In the genomic region with DNA sequence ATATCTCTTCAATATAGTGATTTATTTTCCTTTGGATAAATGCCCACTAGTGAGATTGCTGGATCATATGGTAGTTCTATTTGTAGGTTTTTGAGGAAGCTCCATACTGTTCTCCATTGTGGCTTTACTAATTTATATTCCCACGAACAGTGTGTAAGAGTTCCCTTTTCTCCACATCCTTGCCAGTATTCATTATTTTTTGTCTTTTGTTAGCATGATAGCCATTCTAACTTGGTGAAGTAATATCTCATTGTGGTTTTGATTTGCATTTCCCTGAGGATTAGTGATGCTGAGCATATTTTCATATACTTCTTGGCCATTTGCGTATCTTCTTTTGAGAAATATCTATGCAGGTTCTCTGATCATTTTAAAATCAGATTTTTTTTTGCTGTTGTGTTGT, we compare ENCODE assay signal across 25 cellular contexts.
A peak's percentile ranks its signal among the peaks of the same experiment; 100 is the strongest.
DNase-seq lines count a peak whose midpoint lies in the region; TF ChIP-seq lines count a peak whose summit lies in the region.
"Had no signal": no experiment of that assay in that cellular context is flagged by ENCODE, and none has a peak within 500 bp of the region (broad histone marks: within the 10 kb centered on the region; RNA-seq: fewer than 3 reads in every experiment).

No MANE protein-coding gene starts in this region.

- in situ Hi-C loops in astrocyte of the cerebellum (cut with HindIII; ENCODE audit: low sequenced_read_pairs), result no loop called here

- TF ChIP-seq CTCF in astrocyte of the cerebellum (IDR thresholded peaks at IDR 0.05; ENCODE audit: low read depth, low read length, missing control alignments), result no peak

- H3K4me3 ChIP-seq in astrocyte of the cerebellum (ENCODE audit: low read depth, low read length), result no peak overlapping the region
- H3K4me3 ChIP-seq: GM12878, prostate gland, sigmoid colon had no signal

- peak; percentile 25 for DNase-seq in EH (ENCODE audit: low read depth)
- DNase-seq in NCI-H526 (lab: John Stamatoyannopoulos, UW), result peak; percentile 55 to 69
- DNase-seq in astrocyte of the cerebellum (ENCODE audit: low read depth), result peak; percentile 75
- peak; percentile 21 for DNase-seq in medulla oblongata (ENCODE audit: extremely low spot score)
- DNase-seq in T-helper 1 cell, result no peak
- DNase-seq in HT-29 (ENCODE audit: low spot score), result no peak
- no peak for DNase-seq in activated CD4-positive, alpha-beta T cell treated with anti-CD3 and anti-CD28 coated beads for 48 hours
- DNase-seq in DMS153 (lab: John Stamatoyannopoulos, UW), result no peak
- DNase-seq: activated CD4-positive, alpha-beta T cell treated with anti-CD3 and anti-CD28 coated beads, Interleukin-2, amount 10 ng/mL, durations not matched to agents 7 days and 5 days; activated naive CD8-positive, alpha-beta T cell treated with anti-CD3 and anti-CD28 coated beads, Interleukin-2, amount 50 U/mL, for 24 hours; activated T-cell treated with anti-CD3 and anti-CD28 coated beads, Interleukin-2, amount 50 U/mL, for 48 hours; effector CD4-positive, alpha-beta T cell; foreskin fibroblast; HCEC 1CT; left cardiac atrium; NCI-H1092 treated with DMSO at 0.1 percent for 48 hours; NCI-H1930; NCI-H226; NCI-H748 treated with DMSO at 0.1 percent for 48 hours; RPMI8226; sigmoid colon; stimulated activated CD4-positive, alpha-beta T cell treated with anti-CD3 and anti-CD28 coated beads, Interleukin-15, amount 100 ng/mL, for 24 hours; stimulated activated naive CD4-positive, alpha-beta T cell treated with Interleukin-2 at 50 U/mL for 16 hours had no signal

Comparison
In these comparisons a context has a peak if more than half of its experiments do, and no peak if none do; other contexts are left out.
1. DNase-seq: peak in EH (single experiment), NCI-H526 (2 of 2), astrocyte of the cerebellum (single experiment) and medulla oblongata (single experiment); none in T-helper 1 cell (0 of 5), HT-29 (single experiment), activated CD4-positive, alpha-beta T cell treated with anti-CD3 and anti-CD28 coated beads for 48 hours (single experiment) and DMS153 (single experiment).